Comparison of ENCODE assay signal across 8 cellular contexts in the genomic region with DNA sequence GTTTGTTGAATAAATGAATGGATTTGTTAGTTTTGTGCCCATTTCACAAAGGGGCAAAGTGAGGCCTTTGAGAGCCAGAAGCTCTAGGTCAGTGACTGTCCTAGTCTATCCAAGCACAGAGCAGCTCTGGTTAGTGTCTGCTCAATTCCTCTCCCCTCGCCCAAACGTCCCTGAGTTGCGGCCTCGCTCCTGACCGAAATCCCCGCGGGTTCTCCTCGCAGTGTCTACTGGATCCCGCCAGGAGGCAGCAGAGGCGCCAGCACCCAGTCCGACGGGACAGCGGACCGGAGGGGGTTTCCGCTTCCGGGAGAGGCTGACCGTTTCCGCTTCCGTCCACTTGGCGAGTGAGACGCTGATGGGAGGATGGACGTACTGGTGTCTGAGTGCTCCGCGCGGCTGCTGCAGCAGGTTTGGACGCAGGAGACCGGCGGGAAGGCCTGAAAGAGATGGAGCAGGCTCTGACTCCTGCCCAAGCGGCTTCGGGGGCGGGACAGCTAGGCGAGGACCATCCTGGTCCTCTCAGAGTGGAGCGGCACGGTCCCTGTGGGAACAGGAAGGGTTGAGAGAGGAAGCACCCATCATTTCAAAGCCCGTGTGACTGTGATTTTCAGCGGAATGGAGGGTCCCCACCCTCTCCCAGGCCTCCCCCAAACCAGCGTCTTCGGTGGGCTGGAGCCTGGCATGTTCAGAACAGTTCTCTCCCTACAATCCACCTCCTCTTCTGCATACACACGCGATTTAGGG. TPM values are rescaled to one million over a fixed set of nuclear protein-coding genes. Genes with fewer than 3 reads are reported as not detected.
A peak's percentile ranks its signal among the peaks of the same experiment; 100 is the strongest.
DNase-seq lines count a peak whose midpoint lies in the region; ATAC-seq, FAIRE-seq and TF ChIP-seq lines count a peak whose summit lies in the region.

A gene (plus strand): TSS at position 336 of the 744 bp plus-strand sequence. CDS start 28 bp downstream, at position 364.

- H3K79me2 ChIP-seq in keratinocyte (ENCODE audit: control insufficient read depth, insufficient read depth, low read length), result peaks cover 35% of the 10 kb centered on the region

- H3K4me3 ChIP-seq in BE2C (ENCODE audit: low read depth, low read length) (peak within 1 kb of the TSS; percentile 90), keratinocyte (ENCODE audit: control insufficient read depth in 2 of 3, extremely low read depth in 1 of 3, insufficient read depth in 2 of 3, low read depth in 1 of 3, low read length in 3 of 3) (peak within 1 kb of the TSS; percentile 75 to 98 (median 98))

- peak; percentile 65 for FAIRE-seq in keratinocyte (lab: Jason Lieb, UNC)

- ATAC-seq in HG03432 (IDR thresholded peaks at IDR 0.05; ENCODE audit: unreplicated experiment), result peak; percentile 91

- peaks cover 1% of the 10 kb centered on the region for H3K9me1 ChIP-seq in keratinocyte (ENCODE audit: control insufficient read depth, extremely low read depth, insufficient read depth, low read length)

- dilution Hi-C loops in keratinocyte (cut with MboI; ENCODE audit: extremely low pct_ligation_motif_present, low sequenced_read_pairs), result no loop called here

- H3K9ac ChIP-seq in keratinocyte (ENCODE audit: control insufficient read depth, extremely low read depth, insufficient read depth, low read length), result peak within 1 kb of the TSS; percentile 88

- peak; percentile 95 for TF ChIP-seq CTCF in BE2C (IDR thresholded peaks at IDR 0.05; ENCODE audit: low read depth, low read length)
- TF ChIP-seq CTCF in keratinocyte (optimal IDR thresholded peaks at IDR 0.05 in 1 of 3, IDR thresholded peaks at IDR 0.05 in 1 of 3, conservative IDR thresholded peaks at IDR 0.05 in 1 of 3; ENCODE audit: extremely low read depth in 1 of 3, insufficient read depth in 2 of 3, low read length in 3 of 3), result peak; percentile 96 to 99 (median 96)

- peak; percentile 95 for DNase-seq in BE2C
- DNase-seq in NCI-H460 (ENCODE audit: extremely low read depth, low read depth), result peak; percentile 92
- DNase-seq in activated CD4-positive, alpha-beta T cell treated with anti-CD3 and anti-CD28 coated beads for 1 hour, result peak; percentile 78
- peak; percentile 94 for DNase-seq in cerebellum (ENCODE audit: low spot score)
- DNase-seq in keratinocyte (ENCODE audit: low read depth, low spot score), result peak; percentile 68
- DNase-seq in stimulated activated CD4-positive, alpha-beta T cell treated with anti-CD3 and anti-CD28 coated beads, Interleukin-15, amount 100 ng/mL, for 1 hour (ENCODE audit: low read depth in 1 of 2, low spot score in 1 of 2), result peak; percentile 74 to 84

- no peaks in the 10 kb centered on the region for H3K27me3 ChIP-seq in BE2C
- no peaks in the 10 kb centered on the region for H3K27me3 ChIP-seq in keratinocyte (ENCODE audit: control insufficient read depth, extremely low read depth, insufficient read depth, low read length)

- H3K4me2 ChIP-seq in keratinocyte (ENCODE audit: control insufficient read depth, extremely low read depth, insufficient read depth, low read depth, low read length), result peak within 1 kb of the TSS; percentile 66

- H4K20me1 ChIP-seq in keratinocyte (ENCODE audit: control insufficient read depth, extremely low read depth, insufficient read depth, low read length), result no peaks in the 10 kb centered on the region

- H3K9me3 ChIP-seq in BE2C, result no peaks in the 10 kb centered on the region
- no peaks in the 10 kb centered on the region for H3K9me3 ChIP-seq in keratinocyte (ENCODE audit: control insufficient read depth, low read depth, low read length)

- peak; percentile 95 for TF ChIP-seq POLR2A in GM19099 (IDR thresholded peaks at IDR 0.05; ENCODE audit: extremely low read depth, insufficient read length, low read depth)

- H3K27ac ChIP-seq in keratinocyte (ENCODE audit: control insufficient read depth, insufficient read depth, low read length), result peak within 1 kb of the TSS; percentile 77

- no peaks in the 10 kb centered on the region; the same call in 1 of the 2 replicates for H3K4me1 ChIP-seq in BE2C
- peaks cover 11% of the 10 kb centered on the region for H3K4me1 ChIP-seq in keratinocyte (ENCODE audit: control insufficient read depth, extremely low read depth, insufficient read depth, low read length)

- H3K36me3 ChIP-seq in BE2C, result peaks cover 33% of the 10 kb centered on the region
- H3K36me3 ChIP-seq in keratinocyte (ENCODE audit: control insufficient read depth in 2 of 2, extremely low read depth in 1 of 2, insufficient read depth in 2 of 2, low read length in 2 of 2), result peaks cover 11 to 15% of the 10 kb centered on the region in 2 experiments

- H2AFZ ChIP-seq in keratinocyte (ENCODE audit: control insufficient read depth, low read length), result peak within 1 kb of the TSS; percentile 97

RNA-seq across cellular contexts. Expression of the gene that starts here (rescaled TPM):
- polyA plus RNA-seq in BE2C (2012; ENCODE audit: insufficient read depth, insufficient read length, low read depth), result 72.6 TPM
- total RNA-seq in NCI-H460 (2014; rRNA removed; shearing (Covaris generic)), result 155 and 165 TPM in 2 replicates
- 95.8 and 139 TPM in 2 replicates for polyA plus RNA-seq in NCI-H460 (2014; cell fraction: nucleus; rRNA removed)
- total RNA-seq in cerebellum, result 93.4 TPM
- 78.0 to 128 TPM (median 84.3 TPM) in 3 replicates for polyA plus RNA-seq in keratinocyte
- 60.9 TPM for polyA plus RNA-seq in keratinocyte (2011; ENCODE audit: low read depth)
- polyA plus RNA-seq in keratinocyte (2011; cell fraction: cytosol; rRNA removed), result 76.3 and 134 TPM in 2 replicates
- polyA plus RNA-seq in keratinocyte (2011; cell fraction: nucleus; rRNA removed), result 101 and 145 TPM in 2 replicates
- 63.2 and 92.0 TPM in 2 replicates for polyA plus RNA-seq in keratinocyte (2012; ENCODE audit: low replicate concordance)
- 10.6 to 81.2 TPM (median 35.9 TPM) in 3 replicates for polyA minus RNA-seq in keratinocyte
- polyA minus RNA-seq in keratinocyte (2011; cell fraction: cytosol; rRNA and poly(A)+ RNA removed), result 43.5 TPM
- 30.3 and 62.0 TPM in 2 replicates for polyA minus RNA-seq in keratinocyte (2011; cell fraction: nucleus; rRNA and poly(A)+ RNA removed)

Comparison
In these comparisons a context has a peak if more than half of its experiments do, and no peak if none do; other contexts are left out.
1. Peak in every context shown above with its lines: DNase-seq, ATAC-seq, H3K4me3 ChIP-seq and H3K27ac ChIP-seq.